ENCODE assay signal across 29 cellular contexts in genomic region chr17:78952706-78953105, GRCh38. TPM values are rescaled to one million over a fixed set of nuclear protein-coding genes. Genes with fewer than 3 reads are reported as not detected.
DNase-seq lines count a peak whose midpoint lies in the region; ATAC-seq and TF ChIP-seq lines count a peak whose summit lies in the region.
"Had no signal": no experiment of that assay in that cellular context is flagged by ENCODE, and none has a peak within 500 bp of the region (broad histone marks: within the 10 kb centered on the region; RNA-seq: fewer than 3 reads in every experiment).

No MANE protein-coding gene starts in this region.

- no peak for TF ChIP-seq EP300 in neural cell (conservative IDR thresholded peaks at IDR 0.05; ENCODE audit: poor library complexity, severe bottlenecking)

- H3K9me3 Mint-ChIP-seq in glutamatergic neuron (ENCODE audit: unreplicated experiment): peaks cover 20% of the 10 kb centered on the region
- H3K9me3 Mint-ChIP-seq in stimulated activated naive CD8-positive, alpha-beta T cell treated with anti-CD3 and anti-CD28 coated beads, Interleukin-15, amount 100 ng/mL, for 72 hours: peaks cover 0 to 23% of the 10 kb centered on the region in 2 donors
- H3K9me3 Mint-ChIP-seq: natural killer cell treated with Interleukin-12 subunit alpha and Interleukin-12 subunit beta and Interleukin-15 and Interleukin-18, amount 100 ng/mL, for 72 hours had no signal

- H3K27me3 ChIP-seq in SJCRH30: no peaks in the 10 kb centered on the region
- H3K27me3 ChIP-seq in neural cell (ENCODE audit: insufficient read depth, low read depth, low read length): no peaks in the 10 kb centered on the region
- H3K27me3 ChIP-seq in thyroid gland: no peaks in the 10 kb centered on the region
- H3K27me3 ChIP-seq in lower lobe of right lung (ENCODE audit: low read depth): no peaks in the 10 kb centered on the region
- H3K27me3 ChIP-seq: cardiac muscle cell had no signal

- peaks cover 10% of the 10 kb centered on the region for H3K4me1 ChIP-seq in SJCRH30
- H3K4me1 ChIP-seq in thyroid gland: peaks cover 12 to 15% of the 10 kb centered on the region in 2 donors
- no peaks in the 10 kb centered on the region for H3K4me1 ChIP-seq in lower lobe of right lung
- H3K4me1 ChIP-seq: Caco-2 had no signal

- H3K36me3 ChIP-seq in SJCRH30: no peaks in the 10 kb centered on the region
- H3K36me3 ChIP-seq in neural cell (ENCODE audit: insufficient read depth, low read length): no peaks in the 10 kb centered on the region
- no peaks in the 10 kb centered on the region for H3K36me3 ChIP-seq in thyroid gland
- no peaks in the 10 kb centered on the region for H3K36me3 ChIP-seq in lower lobe of right lung
- H3K36me3 ChIP-seq: cardiac muscle cell, thoracic aorta had no signal

- H3K4me3 ChIP-seq in SJCRH30 (no peak overlapping the region), neural cell (ENCODE audit: low read length) (no peak overlapping the region), thyroid gland (replicated peaks in 1 of 3) (no peak overlapping the region), lower lobe of right lung (no peak overlapping the region)
- H3K4me3 ChIP-seq: cardiac muscle cell, thoracic aorta had no signal

- DNase-seq in SJCRH30 (no peak), glutamatergic neuron (no peak), thyroid gland (no peak), lower lobe of right lung (no peak)
- no peak for DNase-seq in stimulated activated naive CD8-positive, alpha-beta T cell treated with anti-CD3 and anti-CD28 coated beads, Interleukin-15, amount 100 ng/mL, for 72 hours
- DNase-seq: activated CD4-positive, alpha-beta memory T cell treated with anti-CD3 and anti-CD28 coated beads, Interleukin-2, amount 10 ng/mL, durations not matched to agents 7 days and 5 days; activated CD4-positive, CD25-positive, alpha-beta regulatory T cell treated with anti-CD3 and anti-CD28 coated beads, Interleukin-2, amount 50 U/mL, for 72 hours; anterior cingulate cortex; Caco-2; DMS79 treated with DMSO at 0.1 percent for 48 hours; GF-D8; HCEC 1CT; KG1; midbrain; NCI-H1436 treated with DMSO at 0.1 percent for 48 hours; NCI-H2107; NCI-H446; NCI-H774; stimulated activated CD4-positive, alpha-beta T cell treated with anti-CD3 and anti-CD28 coated beads, Interleukin-15, amount 100 ng/mL, for 24 hours; stimulated activated naive CD4-positive, alpha-beta T cell; T-helper 17 cell had no signal

- TF ChIP-seq POLR2A in thyroid gland (IDR thresholded peaks at IDR 0.05): no peak

- H3K4me1 Mint-ChIP-seq in glutamatergic neuron (ENCODE audit: low read depth, unreplicated experiment): peaks cover 24% of the 10 kb centered on the region
- peaks cover 10% of the 10 kb centered on the region for H3K4me1 Mint-ChIP-seq in stimulated activated naive CD8-positive, alpha-beta T cell treated with anti-CD3 and anti-CD28 coated beads, Interleukin-15, amount 100 ng/mL, for 72 hours
- H3K4me1 Mint-ChIP-seq: T-helper 17 cell had no signal

- peak overlapping the region; percentile 95 for H3K27ac Mint-ChIP-seq in glutamatergic neuron (ENCODE audit: unreplicated experiment)
- H3K27ac Mint-ChIP-seq in stimulated activated naive CD8-positive, alpha-beta T cell treated with anti-CD3 and anti-CD28 coated beads, Interleukin-15, amount 100 ng/mL, for 72 hours: no peak overlapping the region
- H3K27ac Mint-ChIP-seq: activated CD4-positive, alpha-beta memory T cell treated with anti-CD3 and anti-CD28 coated beads, Interleukin-2, amount 10 ng/mL, durations not matched to agents 7 days and 5 days; activated naive CD4-positive, alpha-beta T cell treated with anti-CD3 and anti-CD28 coated beads, Interleukin-2, amount 50 U/mL, for 72 hours; natural killer cell treated with Interleukin-12 subunit alpha and Interleukin-12 subunit beta and Interleukin-15 and Interleukin-18, amount 100 ng/mL, for 72 hours; T-helper 17 cell had no signal

- no peak overlapping the region for H3K4me2 ChIP-seq in neural cell (ENCODE audit: low read length)

- no peaks in the 10 kb centered on the region for H3K79me2 ChIP-seq in neural cell (replicated peaks; ENCODE audit: insufficient read depth, low read length)

- peak overlapping the region; percentile 27; the same call in 1 of the 2 replicates for H3K27ac ChIP-seq in SJCRH30
- peak overlapping the region; percentile 84 for H3K27ac ChIP-seq in neural cell (ENCODE audit: low read length)
- peak overlapping the region in 2 of 3 donors; percentile 52 to 56 for H3K27ac ChIP-seq in thyroid gland
- H3K27ac ChIP-seq in lower lobe of right lung: no peak overlapping the region
- H3K27ac ChIP-seq: cardiac muscle cell, RWPE1, thoracic aorta had no signal

- peaks cover 10% of the 10 kb centered on the region for H3K27me3 Mint-ChIP-seq in glutamatergic neuron (ENCODE audit: unreplicated experiment)
- H3K27me3 Mint-ChIP-seq in stimulated activated naive CD8-positive, alpha-beta T cell treated with anti-CD3 and anti-CD28 coated beads, Interleukin-15, amount 100 ng/mL, for 72 hours: no peaks in the 10 kb centered on the region
- H3K27me3 Mint-ChIP-seq: natural killer cell treated with Interleukin-12 subunit alpha and Interleukin-12 subunit beta and Interleukin-15 and Interleukin-18, amount 100 ng/mL, for 72 hours had no signal

- ATAC-seq in HG03095 (IDR thresholded peaks at IDR 0.05; ENCODE audit: unreplicated experiment): no peak
- no peak for ATAC-seq in lower lobe of right lung
- no peak for ATAC-seq in stimulated activated naive CD8-positive, alpha-beta T cell treated with anti-CD3 and anti-CD28 coated beads, Interleukin-15, amount 100 ng/mL, for 72 hours
- ATAC-seq: activated naive CD4-positive, alpha-beta T cell treated with anti-CD3 and anti-CD28 coated beads, Interleukin-2, amount 50 U/mL, for 72 hours; natural killer cell treated with Interleukin-12 subunit alpha and Interleukin-12 subunit beta and Interleukin-15 and Interleukin-18, amount 100 ng/mL, for 72 hours; SK-N-SH treated with all-trans-retinoic acid at 6 μM for 48 hours; T-helper 17 cell had no signal

- no peak for TF ChIP-seq RAD21 in neural cell (conservative IDR thresholded peaks at IDR 0.05)

- WGBS in thyroid gland, 2 donors: 86 to 88% methylated on average over 6 to 8 of the region's 10 CpGs

- peak overlapping the region; percentile 36 for H3K4me3 Mint-ChIP-seq in glutamatergic neuron (ENCODE audit: unreplicated experiment)
- no peak overlapping the region for H3K4me3 Mint-ChIP-seq in stimulated activated naive CD8-positive, alpha-beta T cell treated with anti-CD3 and anti-CD28 coated beads, Interleukin-15, amount 100 ng/mL, for 72 hours
- H3K4me3 Mint-ChIP-seq: activated CD4-positive, alpha-beta memory T cell treated with anti-CD3 and anti-CD28 coated beads, Interleukin-2, amount 10 ng/mL, durations not matched to agents 7 days and 5 days; natural killer cell treated with Interleukin-12 subunit alpha and Interleukin-12 subunit beta and Interleukin-15 and Interleukin-18, amount 100 ng/mL, for 72 hours; T-helper 17 cell had no signal

- peaks cover 10% of the 10 kb centered on the region for H3K36me3 Mint-ChIP-seq in glutamatergic neuron (ENCODE audit: unreplicated experiment)
- H3K36me3 Mint-ChIP-seq: natural killer cell treated with Interleukin-12 subunit alpha and Interleukin-12 subunit beta and Interleukin-15 and Interleukin-18, amount 100 ng/mL, for 72 hours had no signal

- TF ChIP-seq CTCF in glutamatergic neuron (IDR thresholded peaks at IDR 0.05; ENCODE audit: partially characterized antibody, unreplicated experiment): no peak
- TF ChIP-seq CTCF in neural cell (IDR thresholded peaks at IDR 0.05; ENCODE audit: poor library complexity, severe bottlenecking): no peak
- no peak for TF ChIP-seq CTCF in thyroid gland (IDR thresholded peaks at IDR 0.05)
- no peak for TF ChIP-seq CTCF in lower lobe of right lung (IDR thresholded peaks at IDR 0.05)

- H2AFZ ChIP-seq in neural cell (ENCODE audit: low read depth, low read length): no peak overlapping the region

- no peaks in the 10 kb centered on the region for H4K20me1 ChIP-seq in neural cell (ENCODE audit: insufficient read depth)

- H3F3A ChIP-seq in neural cell (ENCODE audit: insufficient read depth, low read length, poor library complexity, severe bottlenecking): no peaks in the 10 kb centered on the region

- H3K9me3 ChIP-seq in SJCRH30 (replicated peaks) (peaks cover 13% of the 10 kb centered on the region), neural cell (ENCODE audit: low read length) (peaks cover 4% of the 10 kb centered on the region), thyroid gland (no peaks in the 10 kb centered on the region), lower lobe of right lung (peaks cover 15% of the 10 kb centered on the region)

- H3K9me2 ChIP-seq in neural cell (ENCODE audit: insufficient read depth, low read length): no peaks in the 10 kb centered on the region

- H3K9ac ChIP-seq in neural cell (ENCODE audit: low read length): no peak overlapping the region

- intact Hi-C loops in thyroid gland (cut with DNase I) (no loop called here), lower lobe of right lung (cut with DNase I) (no loop called here)

TF ChIP-seq in neural cell, 6 proteins besides CTCF, POLR2A, EP300 and RAD21 (continues in another document):
- no peak for TF ChIP-seq MXI1 (conservative IDR thresholded peaks at IDR 0.05; ENCODE audit: poor library complexity, severe bottlenecking)
- TF ChIP-seq EZH2 (IDR thresholded peaks at IDR 0.05; ENCODE audit: borderline replicate concordance, insufficient read depth, low read length, poor library complexity, severe bottlenecking): no peak
- no peak for TF ChIP-seq SMC3 (conservative IDR thresholded peaks at IDR 0.05; ENCODE audit: poor library complexity)
- no peak for TF ChIP-seq TAF1 (IDR thresholded peaks at IDR 0.05; ENCODE audit: low read depth)

RNA-seq across cellular contexts. Expression of gene LGALS3BP, which starts 27.0 kb away (rescaled TPM):
- 140 and 142 TPM in 2 replicates for total RNA-seq in SJCRH30 (2014; rRNA removed; shearing (Covaris generic))
- total RNA-seq in glutamatergic neuron (ENCODE audit: unreplicated experiment) (30.3 TPM), thyroid gland (100 to 1,000 TPM; 193 to 443 (median 390) TPM), lower lobe of right lung (417 TPM)
- polyA plus RNA-seq in neural cell: 5.4 and 14.7 TPM in 2 replicates
- polyA minus RNA-seq in neural cell: 6.6 and 7.5 TPM in 2 replicates

RNA-seq across cellular contexts. Expression of gene TIMP2, which starts 27.5 kb away (rescaled TPM):
- total RNA-seq in SJCRH30 (2014; rRNA removed; shearing (Covaris generic)): 65.6 and 66.9 TPM in 2 replicates
- total RNA-seq in glutamatergic neuron (ENCODE audit: unreplicated experiment) (121 TPM), thyroid gland (100 to 1,000 TPM in 1 of 4 donors, 10 to 100 TPM in 3; 52.9 to 133 (median 82.2) TPM), lower lobe of right lung (260 TPM)
- polyA plus RNA-seq in neural cell: 25.6 and 26.7 TPM in 2 replicates
- 31.7 and 44.1 TPM in 2 replicates for polyA minus RNA-seq in neural cell

RNA-seq across cellular contexts. Expression of gene CEP295NL, which starts 49.7 kb away (rescaled TPM):
- 1.3 TPM in 2 replicates for total RNA-seq in SJCRH30 (2014; rRNA removed; shearing (Covaris generic))
- 6.4 TPM for total RNA-seq in glutamatergic neuron (ENCODE audit: unreplicated experiment)
- not detected in 2 replicates for polyA plus RNA-seq in neural cell
- polyA minus RNA-seq in neural cell: 0.97 and 2.5 TPM in 2 replicates
- total RNA-seq in thyroid gland: 1 to 10 TPM in 3 of 4 donors, under 1 TPM in 1; 0.67 to 1.6 (median 1.4) TPM
- 5.5 TPM for total RNA-seq in lower lobe of right lung
- total RNA-seq: activated CD4-positive, alpha-beta memory T cell treated with anti-CD3 and anti-CD28 coated beads, Interleukin-2, amount 10 ng/mL, durations not matched to agents 7 days and 5 days; natural killer cell treated with Interleukin-12 subunit alpha and Interleukin-12 subunit beta and Interleukin-15 and Interleukin-18, amount 100 ng/mL, for 72 hours had no signal
- polyA plus RNA-seq: cardiac muscle cell had no signal

RNA-seq across cellular contexts. Expression of gene CANT1, which starts 56.9 kb away (rescaled TPM):
- 89.0 and 98.6 TPM in 2 replicates for total RNA-seq in SJCRH30 (2014; rRNA removed; shearing (Covaris generic))
- total RNA-seq in glutamatergic neuron (ENCODE audit: unreplicated experiment): 33.3 TPM
- 17.7 and 25.7 TPM in 2 replicates for polyA plus RNA-seq in neural cell
- 44.3 and 48.5 TPM in 2 replicates for polyA minus RNA-seq in neural cell
- total RNA-seq in thyroid gland: 10 to 100 TPM; 21.2 to 37.1 (median 27.3) TPM
- total RNA-seq in lower lobe of right lung: 54.4 TPM
